12 cellular contexts compared by ENCODE assay signal in the genomic region with DNA sequence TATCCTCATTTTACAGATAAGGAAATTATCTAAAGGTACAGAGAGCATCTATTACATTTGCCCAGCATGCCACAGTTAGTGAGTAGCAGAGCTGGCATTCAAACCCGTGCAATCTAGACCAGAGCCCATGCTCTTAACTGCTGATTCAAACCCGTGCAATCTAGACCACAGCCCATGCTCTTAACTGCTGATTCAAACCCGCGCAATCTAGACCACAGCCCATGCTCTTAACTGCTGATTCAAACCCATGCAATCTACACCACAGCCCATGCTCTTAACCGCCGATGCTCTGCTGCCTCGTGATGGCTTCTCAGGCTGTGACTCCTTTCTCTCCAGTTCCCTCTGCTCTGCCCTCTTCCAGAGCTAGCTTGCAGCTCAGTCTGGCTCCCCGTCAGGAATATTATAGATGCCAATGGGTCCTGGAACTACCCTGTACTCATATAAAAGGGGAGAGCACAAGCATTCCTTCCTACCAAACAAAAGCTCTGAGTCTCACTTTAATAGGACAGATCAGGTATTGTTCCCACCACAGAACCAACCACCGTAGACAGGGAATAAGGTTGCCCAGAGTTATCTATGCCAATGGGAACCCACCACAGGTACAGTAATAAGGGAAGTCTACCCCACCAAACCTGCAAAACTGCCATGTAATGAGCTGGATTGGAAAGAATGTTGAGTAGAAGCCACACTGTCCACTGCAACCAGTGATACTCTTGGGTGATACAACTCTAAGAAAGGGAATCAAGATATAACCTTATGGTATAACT.
DNase-seq lines count a peak whose midpoint lies in the region; ATAC-seq, FAIRE-seq and TF ChIP-seq lines count a peak whose summit lies in the region.
"Had no signal": no experiment of that assay in that cellular context is flagged by ENCODE, and none has a peak within 500 bp of the region (broad histone marks: within the 10 kb centered on the region; RNA-seq: fewer than 3 reads in every experiment).

No MANE protein-coding gene starts in this region.

- DNase-seq in activated CD4-positive, CD25-positive, alpha-beta regulatory T cell treated with anti-CD3 and anti-CD28 coated beads, Interleukin-2, amount 50 U/mL, for 72 hours: no peak
- DNase-seq in NCI-H226 (peak; percentile 100), choroid plexus epithelial cell (ENCODE audit: low read depth) (peak; percentile 77), small intestine (peak; percentile 60), cerebellar nuclear complex (lab: John Stamatoyannopoulos, UW) (no peak), NCI-H1930 (lab: John Stamatoyannopoulos, UW) (no peak), NCI-H82 (lab: John Stamatoyannopoulos, UW) (no peak)
- DNase-seq: activated naive CD8-positive, alpha-beta T cell treated with anti-CD3 and anti-CD28 coated beads, Interleukin-2, amount 10 ng/mL, durations not matched to agents 7 days and 5 days; AML-193; left ventricle myocardium inferior; NCI-H526 treated with DMSO at 0.1 percent for 48 hours had no signal

- H3K27me3 ChIP-seq in small intestine (ENCODE audit: control insufficient read depth in 2 of 2, insufficient read depth in 2 of 2, low read length in 2 of 2): no peaks in the 10 kb centered on the region

- WGBS in small intestine, 3 donors: 39 to 60% (median 46%) methylated on average over 9 of the region's 9 CpGs

- no peak for TF ChIP-seq CTCF in choroid plexus epithelial cell (conservative IDR thresholded peaks at IDR 0.05; ENCODE audit: low read depth, low read length)

- H3K4me3 ChIP-seq in choroid plexus epithelial cell (ENCODE audit: low read depth, low read length): no peak overlapping the region
- H3K4me3 ChIP-seq in small intestine (ENCODE audit: low read depth in 1 of 2, low read length in 2 of 2): no peak overlapping the region
- H3K4me3 ChIP-seq: left ventricle myocardium inferior had no signal

- H3K36me3 ChIP-seq in small intestine (ENCODE audit: control insufficient read depth in 2 of 2, insufficient read depth in 2 of 2, low read length in 2 of 2): no peaks in the 10 kb centered on the region
- H3K36me3 ChIP-seq: left ventricle myocardium inferior had no signal

- H3K9me3 ChIP-seq in small intestine (ENCODE audit: control insufficient read depth, low read depth): no peaks in the 10 kb centered on the region

- no peak for FAIRE-seq in small intestine (lab: Jason Lieb, UNC)

- H3K27ac ChIP-seq in small intestine (ENCODE audit: low read depth in 1 of 2, low read length in 1 of 2): no peak overlapping the region
- H3K27ac ChIP-seq: left ventricle myocardium inferior had no signal

- ATAC-seq in activated CD4-positive, CD25-positive, alpha-beta regulatory T cell treated with anti-CD3 and anti-CD28 coated beads, Interleukin-2, amount 50 U/mL, for 24 hours: peak; percentile 88 to 93

- peaks cover 0 to 2% of the 10 kb centered on the region in 2 donors for H3K4me1 ChIP-seq in small intestine (ENCODE audit: control insufficient read depth in 2 of 2, insufficient read depth in 1 of 2, low read depth in 1 of 2, low read length in 1 of 2)
- H3K4me1 ChIP-seq: left ventricle myocardium inferior had no signal

Comparison
In these comparisons a context has a peak if more than half of its experiments do, and no peak if none do; other contexts are left out.
1. DNase-seq: peak in NCI-H226 (single experiment), choroid plexus epithelial cell (single experiment) and small intestine (single experiment); none in activated CD4-positive, CD25-positive, alpha-beta regulatory T cell treated with anti-CD3 and anti-CD28 coated beads, Interleukin-2, amount 50 U/mL, for 72 hours (single experiment), cerebellar nuclear complex (0 of 2), NCI-H1930 (0 of 2) and NCI-H82 (single experiment).